ENCODE assay signal across 8 cellular contexts in the genomic region with DNA sequence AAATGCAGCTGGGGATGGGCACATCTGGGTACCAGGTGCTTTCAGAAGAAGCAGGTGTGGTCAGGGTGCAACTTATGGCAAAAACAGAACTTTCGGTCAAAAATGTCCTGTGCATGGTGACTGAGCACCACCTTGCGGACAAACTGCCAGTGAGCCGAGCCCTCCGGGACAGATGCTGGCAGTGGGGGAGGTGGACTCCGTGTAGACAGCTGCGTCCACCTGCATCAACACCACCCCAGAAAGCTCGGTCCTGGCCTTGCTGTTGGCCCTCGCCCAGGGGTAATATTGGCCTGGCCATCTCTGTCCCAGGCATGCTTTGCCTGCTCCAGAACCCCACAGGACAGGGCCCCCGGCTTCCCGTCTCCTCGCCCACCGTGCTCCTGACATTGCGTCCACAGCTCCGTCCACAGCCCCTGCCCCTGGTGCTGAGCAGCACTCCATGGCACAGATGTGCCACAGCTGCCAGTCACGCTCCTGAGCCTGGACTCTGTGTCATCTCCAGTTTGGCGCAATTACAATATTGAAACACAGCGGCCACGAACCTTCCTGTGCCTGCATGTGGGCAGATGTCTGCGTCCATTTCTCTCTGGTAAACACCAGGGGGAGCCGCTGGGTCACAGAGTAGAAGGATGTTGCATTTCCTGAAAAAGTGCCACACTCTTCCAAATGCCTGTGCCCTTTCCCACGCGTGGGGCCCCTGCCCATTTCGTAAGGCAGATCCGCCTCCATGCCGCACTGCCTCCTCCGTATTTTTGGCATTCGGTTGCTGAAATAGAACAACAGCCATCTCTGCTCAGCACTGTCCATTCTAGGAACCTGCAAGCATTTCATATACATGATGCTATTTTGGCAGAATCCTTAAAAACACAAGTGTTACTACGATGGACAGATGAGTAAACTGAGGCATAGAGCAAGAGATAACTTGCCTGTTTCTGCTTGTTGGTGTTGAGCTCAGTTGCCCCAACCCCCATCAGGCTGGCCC. TPM values are rescaled to one million over a fixed set of nuclear protein-coding genes. Genes with fewer than 3 reads are reported as not detected.
A peak's percentile ranks its signal among the peaks of the same experiment; 100 is the strongest.
DNase-seq lines count a peak whose midpoint lies in the region; ATAC-seq, FAIRE-seq and TF ChIP-seq lines count a peak whose summit lies in the region.

No MANE protein-coding gene starts in this region.

- H3K4me3 ChIP-seq in HL-60 (replicated peaks; ENCODE audit: insufficient read depth, low read length) (no peak overlapping the region), endothelial cell of umbilical vein (replicated peaks in 1 of 3; ENCODE audit: insufficient read depth in 1 of 3, low read depth in 1 of 3, low read length in 3 of 3) (no peak overlapping the region), mucosa of descending colon (no peak overlapping the region)

- FAIRE-seq in GM19239 (lab: Jason Lieb, UNC) = peak; percentile 95
- peak; percentile 89 for FAIRE-seq in endothelial cell of umbilical vein (lab: Jason Lieb, UNC)

- no peak for TF ChIP-seq POLR2A in endothelial cell of umbilical vein (IDR thresholded peaks at IDR 0.05; ENCODE audit: low read depth, low read length)

- H4K20me1 ChIP-seq in endothelial cell of umbilical vein (replicated peaks; ENCODE audit: control insufficient read depth, extremely low read depth, insufficient read depth, low read length) = no peaks in the 10 kb centered on the region

- intact Hi-C loops in endothelial cell of umbilical vein (cut with micrococcal nuclease) = loop anchor here (1.0 kb wide), 3 partner anchors 245 to 477 kb away; no protein-coding TSS in a partner anchor
- intact Hi-C loops in mucosa of descending colon (cut with DNase I, micrococcal nuclease) = loop anchor here in 1 of 2 donors (10.0 kb wide), 2 partner anchors 243 to 477 kb away; no protein-coding TSS in a partner anchor

- BruUV-seq in endothelial cell of umbilical vein (replicated peaks; lab: Mats Ljungman, UMichigan) = no TSS peak

- H3K27ac ChIP-seq in HL-60 (replicated peaks) = no peak overlapping the region
- H3K27ac ChIP-seq in endothelial cell of umbilical vein (ENCODE audit: insufficient read depth, low read depth, low read length) = no peak overlapping the region

- ATAC-seq in mucosa of descending colon = peak; percentile 87

- TF ChIP-seq CTCF in AG09319 (IDR thresholded peaks at IDR 0.05; ENCODE audit: low read depth, low read length) = peak; percentile 78
- peak; percentile 71 for TF ChIP-seq CTCF in HL-60 (IDR thresholded peaks at IDR 0.05; ENCODE audit: insufficient read depth, low read length)
- peak; percentile 61 to 78 for TF ChIP-seq CTCF in endothelial cell of umbilical vein (IDR thresholded peaks at IDR 0.05; ENCODE audit: extremely low read depth in 1 of 2, insufficient read depth in 1 of 2, low read depth in 1 of 2, low read length in 2 of 2)
- peak; percentile 65 for TF ChIP-seq CTCF in mucosa of descending colon (IDR thresholded peaks at IDR 0.05)

- no peak overlapping the region for H3K9ac ChIP-seq in endothelial cell of umbilical vein (replicated peaks; ENCODE audit: extremely low read depth, insufficient read depth, low read length)

- H3K4me2 ChIP-seq in endothelial cell of umbilical vein (ENCODE audit: insufficient read depth, low read length) = no peak overlapping the region

- H3K27me3 ChIP-seq in HL-60 (ENCODE audit: insufficient read depth, poor library complexity, severe bottlenecking) = no peaks in the 10 kb centered on the region
- no peaks in the 10 kb centered on the region for H3K27me3 ChIP-seq in endothelial cell of umbilical vein (ENCODE audit: control insufficient read depth in 2 of 2, insufficient read depth in 2 of 2, low read length in 2 of 2)

- CTCF ChIA-PET in endothelial cell of umbilical vein (lab: Charles Lee) = interaction anchor here (0.8 to 4.0 kb wide), 10 partner anchors 177 to 487 kb away, joined by 3 to 33 read pairs (median 5); no protein-coding TSS in a partner anchor

- H3K9me1 ChIP-seq in endothelial cell of umbilical vein (replicated peaks; ENCODE audit: control insufficient read depth, extremely low read depth, insufficient read depth, low read length) = no peaks in the 10 kb centered on the region

- POLR2A ChIA-PET in endothelial cell of umbilical vein (lab: Charles Lee) = no interaction called here

- H3K9me3 ChIP-seq in endothelial cell of umbilical vein (replicated peaks; ENCODE audit: control insufficient read depth, insufficient read depth, low read length) (no peaks in the 10 kb centered on the region), mucosa of descending colon (no peaks in the 10 kb centered on the region)

- DNase-seq in AG09319 (ENCODE audit: extremely low read depth, low read depth) (peak; percentile 43), GM19239 (ENCODE audit: insufficient read length, low spot score) (peak; percentile 85), HL-60 (ENCODE audit: low read depth in 1 of 2, low spot score in 1 of 2) (peak; percentile 51 to 77), NOMO-1 treated with DMSO at 0.1 percent for 48 hours (lab: John Stamatoyannopoulos, UW; ENCODE audit: unreplicated experiment) (peak; percentile 93), endothelial cell of umbilical vein (ENCODE audit: low read depth, low spot score) (peak; percentile 56), mucosa of descending colon (peak; percentile 60 to 78 (median 70))
- DNase-seq in activated CD8-positive, alpha-beta memory T cell treated with anti-CD3 and anti-CD28 coated beads, Interleukin-2, amount 50 U/mL, for 1 hour (ENCODE audit: extremely low read depth) = peak; percentile 45
- DNase-seq in stimulated activated CD8-positive, alpha-beta memory T cell treated with anti-CD3 and anti-CD28 coated beads, Interleukin-4, amount 100 ng/mL, for 48 hours = peak; percentile 75

- H2AFZ ChIP-seq in endothelial cell of umbilical vein (ENCODE audit: low read depth, low read length) = peak overlapping the region; percentile 25

- H3K36me3 ChIP-seq in endothelial cell of umbilical vein (ENCODE audit: control insufficient read depth in 2 of 2, extremely low read depth in 1 of 2, insufficient read depth in 2 of 2, low read length in 2 of 2) (no peaks in the 10 kb centered on the region), mucosa of descending colon (ENCODE audit: low read depth) (no peaks in the 10 kb centered on the region)

- H3K79me2 ChIP-seq in endothelial cell of umbilical vein (ENCODE audit: control insufficient read depth, insufficient read depth, low read length) = no peaks in the 10 kb centered on the region

- H3K4me1 ChIP-seq in endothelial cell of umbilical vein (ENCODE audit: control insufficient read depth, extremely low read depth, insufficient read depth, low read length) (no peaks in the 10 kb centered on the region), mucosa of descending colon (ENCODE audit: low read depth) (peaks cover 7% of the 10 kb centered on the region)

- dilution Hi-C loops in endothelial cell of umbilical vein (cut with MboI; ENCODE audit: extremely low pct_ligation_motif_present, low sequenced_read_pairs) = no loop called here

TF ChIP-seq in endothelial cell of umbilical vein, 7 proteins besides CTCF, POLR2A, EP300 and RAD21:
- no peak for TF ChIP-seq MAX (IDR thresholded peaks at IDR 0.05; ENCODE audit: insufficient read depth, insufficient read length)
- TF ChIP-seq JUN (IDR thresholded peaks at IDR 0.05; ENCODE audit: borderline replicate concordance, insufficient read depth, insufficient read length, low read depth) = no peak
- TF ChIP-seq EZH2 (IDR thresholded peaks at IDR 0.05; ENCODE audit: borderline replicate concordance, low read depth, low read length, severe bottlenecking) = no peak
- no peak for TF ChIP-seq GATA2 (IDR thresholded peaks at IDR 0.05; ENCODE audit: insufficient read depth, insufficient read length, low read depth, low read length)
- no peak for TF ChIP-seq MYC (IDR thresholded peaks at IDR 0.05; ENCODE audit: low read depth, low read length)
- TF ChIP-seq POLR2AphosphoS5 (IDR thresholded peaks at IDR 0.05; ENCODE audit: insufficient read depth, low read depth, low read length) = no peak
- no peak for TF ChIP-seq FOS (IDR thresholded peaks at IDR 0.05; ENCODE audit: borderline replicate concordance, insufficient read depth, low read length)
TF ChIP-seq in endothelial cell of umbilical vein: peak in this region for 0.

RNA-seq across cellular contexts. Expression of gene SLC6A19, which starts 33.4 kb away (rescaled TPM):
- total RNA-seq in endothelial cell of umbilical vein (not detected in 2 replicates), mucosa of descending colon (10 to 100 TPM; 14.4 to 92.8 (median 29.2) TPM)
- not detected in 2 replicates for polyA plus RNA-seq in endothelial cell of umbilical vein
- polyA plus RNA-seq in endothelial cell of umbilical vein (2011; cell fraction: cytosol; rRNA removed) = not detected in 2 replicates
- polyA plus RNA-seq in endothelial cell of umbilical vein (2011; cell fraction: nucleus; rRNA removed) = not detected in 2 replicates
- polyA plus RNA-seq in endothelial cell of umbilical vein (2012) = not detected in 2 replicates
- polyA minus RNA-seq in endothelial cell of umbilical vein = not detected in 2 replicates
- not detected for polyA minus RNA-seq in endothelial cell of umbilical vein (2011; cell fraction: cytosol; rRNA and poly(A)+ RNA removed)
- polyA minus RNA-seq in endothelial cell of umbilical vein (2011; cell fraction: nucleus; rRNA and poly(A)+ RNA removed) = not detected in 2 replicates

RNA-seq across cellular contexts. Expression of gene SLC12A7, which starts 56.2 kb away (rescaled TPM):
- total RNA-seq in endothelial cell of umbilical vein (28.7 and 38.8 TPM in 2 replicates), mucosa of descending colon (10 to 100 TPM; 80.5 to 97.4 (median 94.1) TPM)
- 16.4 and 20.3 TPM in 2 replicates for polyA plus RNA-seq in endothelial cell of umbilical vein
- polyA plus RNA-seq in endothelial cell of umbilical vein (2011; cell fraction: cytosol; rRNA removed) = 10.5 and 12.1 TPM in 2 replicates
- polyA plus RNA-seq in endothelial cell of umbilical vein (2011; cell fraction: nucleus; rRNA removed) = 58.8 and 64.9 TPM in 2 replicates
- polyA plus RNA-seq in endothelial cell of umbilical vein (2012) = 16.8 and 24.4 TPM in 2 replicates
- polyA minus RNA-seq in endothelial cell of umbilical vein = 23.3 and 25.7 TPM in 2 replicates
- 7.6 TPM for polyA minus RNA-seq in endothelial cell of umbilical vein (2011; cell fraction: cytosol; rRNA and poly(A)+ RNA removed)
- polyA minus RNA-seq in endothelial cell of umbilical vein (2011; cell fraction: nucleus; rRNA and poly(A)+ RNA removed) = 19.1 and 31.4 TPM in 2 replicates

RNA-seq across cellular contexts. Expression of gene SLC6A18, which starts 57.2 kb away (rescaled TPM):
- total RNA-seq in endothelial cell of umbilical vein = not detected in 2 replicates
- not detected in 2 replicates for polyA plus RNA-seq in endothelial cell of umbilical vein
- polyA plus RNA-seq in endothelial cell of umbilical vein (2011; cell fraction: cytosol; rRNA removed) = not detected in 2 replicates
- not detected in 2 replicates for polyA plus RNA-seq in endothelial cell of umbilical vein (2011; cell fraction: nucleus; rRNA removed)
- not detected in 2 replicates for polyA plus RNA-seq in endothelial cell of umbilical vein (2012)
- polyA minus RNA-seq in endothelial cell of umbilical vein = not detected in 2 replicates
- polyA minus RNA-seq in endothelial cell of umbilical vein (2011; cell fraction: cytosol; rRNA and poly(A)+ RNA removed) = not detected
- not detected in 2 replicates for polyA minus RNA-seq in endothelial cell of umbilical vein (2011; cell fraction: nucleus; rRNA and poly(A)+ RNA removed)
- under 1 TPM in 1 of 3 donors, not detected in 2; 0.89 TPM for total RNA-seq in mucosa of descending colon

Comparison
In these comparisons a context has a peak if more than half of its experiments do, and no peak if none do; other contexts are left out.
1. DNase-seq: peak in every context shown above with its lines; median percentile 93 in NOMO-1 treated with DMSO at 0.1 percent for 48 hours; 85 in GM19239; 75 in stimulated activated CD8-positive, alpha-beta memory T cell treated with anti-CD3 and anti-CD28 coated beads, Interleukin-4, amount 100 ng/mL, for 48 hours; 70 in mucosa of descending colon; 64 in HL-60; 56 in endothelial cell of umbilical vein; 45 in activated CD8-positive, alpha-beta memory T cell treated with anti-CD3 and anti-CD28 coated beads, Interleukin-2, amount 50 U/mL, for 1 hour; 43 in AG09319.
2. RNA of gene SLC6A19, which starts 33.4 kb away (total RNA-seq): 14.4 to 92.8 TPM in mucosa of descending colon; not detected in endothelial cell of umbilical vein; every median in the first group is over 10 times any median in the second.
3. Peak in every context shown above with its lines, with median percentiles within 50 percentile points of each other: CTCF ChIP-seq.